In the genomic region with DNA sequence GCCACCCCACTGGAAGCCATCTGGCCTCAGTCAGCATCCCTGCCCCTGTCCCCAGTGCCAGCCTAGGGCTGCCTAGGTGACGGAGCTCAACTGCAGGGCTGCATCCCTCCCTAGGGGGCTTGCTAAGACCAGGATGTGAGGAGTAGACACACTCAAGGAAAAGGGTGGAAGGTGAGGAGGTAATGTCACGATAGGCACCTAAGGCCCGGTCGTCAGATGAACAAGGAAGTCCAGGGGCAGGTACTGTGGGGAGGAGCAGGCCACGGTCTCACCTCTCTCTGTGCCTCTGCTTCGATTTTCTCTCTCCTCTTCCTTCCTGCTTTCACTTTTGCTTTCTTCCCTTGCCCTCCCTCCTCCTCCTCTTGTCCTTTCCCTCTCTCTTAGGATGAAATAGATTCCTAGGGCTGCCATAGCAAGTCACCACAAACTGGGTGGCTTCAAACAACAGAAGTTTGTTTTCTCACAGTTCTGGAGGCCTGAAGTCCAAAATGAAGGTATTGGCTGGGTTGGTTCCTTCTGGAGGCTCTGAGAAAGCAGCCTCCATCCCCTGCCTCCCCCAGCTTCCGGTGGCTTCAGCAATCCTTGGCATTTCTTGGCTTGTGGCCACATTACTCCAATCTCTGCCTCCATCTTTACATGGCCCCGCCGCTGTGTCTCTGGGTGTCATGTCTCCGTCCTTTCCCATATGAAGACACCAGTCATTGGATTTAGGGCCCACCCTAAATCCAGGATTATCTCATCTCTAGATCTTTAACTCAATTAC, we compare ENCODE assay signal across 1 cellular context.
TF ChIP-seq lines count a peak whose summit lies in the region.

No MANE protein-coding gene starts in this region.

TF ChIP-seq in SK-N-SH, 30 proteins besides CTCF, POLR2A, EP300 and RAD21 (continued from another document):
- TF ChIP-seq, protein P1, sequence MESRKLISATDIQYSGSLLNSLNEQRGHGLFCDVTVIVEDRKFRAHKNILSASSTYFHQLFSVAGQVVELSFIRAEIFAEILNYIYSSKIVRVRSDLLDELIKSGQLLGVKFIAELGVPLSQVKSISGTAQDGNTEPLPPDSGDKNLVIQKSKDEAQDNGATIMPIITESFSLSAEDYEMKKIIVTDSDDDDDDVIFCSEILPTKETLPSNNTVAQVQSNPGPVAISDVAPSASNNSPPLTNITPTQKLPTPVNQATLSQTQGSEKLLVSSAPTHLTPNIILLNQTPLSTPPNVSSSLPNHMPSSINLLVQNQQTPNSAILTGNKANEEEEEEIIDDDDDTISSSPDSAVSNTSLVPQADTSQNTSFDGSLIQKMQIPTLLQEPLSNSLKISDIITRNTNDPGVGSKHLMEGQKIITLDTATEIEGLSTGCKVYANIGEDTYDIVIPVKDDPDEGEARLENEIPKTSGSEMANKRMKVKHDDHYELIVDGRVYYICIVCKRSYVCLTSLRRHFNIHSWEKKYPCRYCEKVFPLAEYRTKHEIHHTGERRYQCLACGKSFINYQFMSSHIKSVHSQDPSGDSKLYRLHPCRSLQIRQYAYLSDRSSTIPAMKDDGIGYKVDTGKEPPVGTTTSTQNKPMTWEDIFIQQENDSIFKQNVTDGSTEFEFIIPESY (IDR thresholded peaks at IDR 0.05; ENCODE audit: borderline replicate concordance, low read depth) = no peak
- TF ChIP-seq, protein P2, sequence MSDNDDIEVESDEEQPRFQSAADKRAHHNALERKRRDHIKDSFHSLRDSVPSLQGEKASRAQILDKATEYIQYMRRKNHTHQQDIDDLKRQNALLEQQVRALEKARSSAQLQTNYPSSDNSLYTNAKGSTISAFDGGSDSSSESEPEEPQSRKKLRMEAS (IDR thresholded peaks at IDR 0.05; ENCODE audit: low read depth) = no peak
- TF ChIP-seq SIN3A (IDR thresholded peaks at IDR 0.05; ENCODE audit: borderline replicate concordance, low read depth, low read length) (no peak), RXRA (IDR thresholded peaks at IDR 0.05; ENCODE audit: borderline replicate concordance, low read depth) (no peak), NFIC (IDR thresholded peaks at IDR 0.05; ENCODE audit: borderline replicate concordance) (no peak), FOXJ3 (CRISPR knock-in tag; IDR thresholded peaks at IDR 0.05) (no peak), GATA2 (CRISPR knock-in tag; IDR thresholded peaks at IDR 0.05) (no peak), TEAD4 (IDR thresholded peaks at IDR 0.05; ENCODE audit: borderline replicate concordance, insufficient read depth) (no peak), MXI1 (IDR thresholded peaks at IDR 0.05; ENCODE audit: low read depth, low read length) (no peak), EZH2phosphoT487 (IDR thresholded peaks at IDR 0.05; ENCODE audit: borderline replicate concordance, low read depth) (no peak), JUND (IDR thresholded peaks at IDR 0.05) (no peak)
- TF ChIP-seq, protein P3, sequence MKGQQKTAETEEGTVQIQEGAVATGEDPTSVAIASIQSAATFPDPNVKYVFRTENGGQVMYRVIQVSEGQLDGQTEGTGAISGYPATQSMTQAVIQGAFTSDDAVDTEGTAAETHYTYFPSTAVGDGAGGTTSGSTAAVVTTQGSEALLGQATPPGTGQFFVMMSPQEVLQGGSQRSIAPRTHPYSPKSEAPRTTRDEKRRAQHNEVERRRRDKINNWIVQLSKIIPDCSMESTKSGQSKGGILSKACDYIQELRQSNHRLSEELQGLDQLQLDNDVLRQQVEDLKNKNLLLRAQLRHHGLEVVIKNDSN (IDR thresholded peaks at IDR 0.05; ENCODE audit: borderline replicate concordance, low read depth) = no peak
TF ChIP-seq in SK-N-SH: peak in this region for 0.
